In genomic region chr14:21382095-21382494, GRCh38 we compare ENCODE assay signal across 10 cellular contexts. TPM values are rescaled to one million over a fixed set of nuclear protein-coding genes. Genes with fewer than 3 reads are reported as not detected.
DNase-seq lines count a peak whose midpoint lies in the region; ATAC-seq and TF ChIP-seq lines count a peak whose summit lies in the region.
"Had no signal": no experiment of that assay in that cellular context is flagged by ENCODE, and none has a peak within 500 bp of the region (broad histone marks: within the 10 kb centered on the region; RNA-seq: fewer than 3 reads in every experiment).

No MANE protein-coding gene starts in this region.

- H3K14ac ChIP-seq in trophoblast cell (ENCODE audit: low read length), result no peak overlapping the region

- H4K8ac ChIP-seq in trophoblast cell (ENCODE audit: low read depth, low read length), result no peak overlapping the region

- H3K4ac ChIP-seq in trophoblast cell (ENCODE audit: low read depth, low read length), result no peak overlapping the region

- peak overlapping the region; percentile 94 to 99 (median 97); a peak in 17 of 22 replicates for H3K9ac ChIP-seq in BLaER1 treated with 17β-estradiol and CSF1 and Interleukin-3, amounts not matched to agents 10 nM and 100 nM
- no peak overlapping the region for H3K9ac ChIP-seq in trophoblast cell (ENCODE audit: low read length)

- peaks cover 39% of the 10 kb centered on the region for H3K4me1 Mint-ChIP-seq in activated CD4-positive, alpha-beta memory T cell treated with anti-CD3 and anti-CD28 coated beads for 36 hours (ENCODE audit: low read depth)
- H3K4me1 Mint-ChIP-seq in immature natural killer cell, result peaks cover 32 to 66% of the 10 kb centered on the region in 2 donors

- H3K36me3 Mint-ChIP-seq in activated CD4-positive, alpha-beta memory T cell treated with anti-CD3 and anti-CD28 coated beads for 36 hours, result peaks cover 27% of the 10 kb centered on the region
- H3K36me3 Mint-ChIP-seq in immature natural killer cell, result peaks cover 0 to 4% (median 0%) of the 10 kb centered on the region in 3 donors

- no peak overlapping the region for H2AK5ac ChIP-seq in trophoblast cell (ENCODE audit: low read length)

- no peak overlapping the region for H4K12ac ChIP-seq in trophoblast cell (ENCODE audit: low read depth, low read length)

- POLR2A ChIA-PET in HEK293 (lab: Yijun Ruan, JAX), result no interaction called here
- POLR2A ChIA-PET in activated CD4-positive, alpha-beta memory T cell treated with anti-CD3 and anti-CD28 coated beads for 36 hours (lab: Charles Lee), result interaction anchor here (0.9 to 1.7 kb wide), 5 partner anchors 11 to 167 kb away, joined by 4 to 12 read pairs (median 5); partner anchors contain the start of gene METTL3

- TF ChIP-seq CTCF in HEK293 (tag by site-specific recombination; IDR thresholded peaks at IDR 0.05) (no peak), prostate gland (IDR thresholded peaks at IDR 0.05) (no peak)

- no peak for TF ChIP-seq POLR2A in prostate gland (IDR thresholded peaks at IDR 0.05)

- no peaks in the 10 kb centered on the region for H3K27me3 Mint-ChIP-seq in activated CD4-positive, alpha-beta memory T cell treated with anti-CD3 and anti-CD28 coated beads for 36 hours
- peaks cover 11 to 18% (median 16%) of the 10 kb centered on the region in 3 donors for H3K27me3 Mint-ChIP-seq in immature natural killer cell (ENCODE audit: low read depth in 3 of 3)

- H3K27ac ChIP-seq in BLaER1 treated with 17β-estradiol and CSF1 and Interleukin-3, amounts not matched to agents 10 nM and 100 nM, result peak overlapping the region in 2 of 11 experiments; percentile 96 to 98; a peak in 1 of 22 replicates
- H3K27ac ChIP-seq in HEK293 (ENCODE audit: extremely low read depth, low read depth, low read length) (no peak overlapping the region), trophoblast cell (ENCODE audit: low read depth, low read length) (no peak overlapping the region), prostate gland (no peak overlapping the region)

- peak overlapping the region; percentile 95 for H3K4me3 Mint-ChIP-seq in activated CD4-positive, alpha-beta memory T cell treated with anti-CD3 and anti-CD28 coated beads for 36 hours
- H3K4me3 Mint-ChIP-seq in immature natural killer cell, result peak overlapping the region; percentile 96 to 100 (median 97)

- no peak for DNase-seq in activated CD4-positive, alpha-beta memory T cell treated with anti-CD3 and anti-CD28 coated beads for 36 hours
- DNase-seq in immature natural killer cell, result no peak
- no peak for DNase-seq in HK-2 (ENCODE audit: unreplicated experiment)
- DNase-seq in trophoblast cell, result no peak
- DNase-seq in prostate gland (ENCODE audit: low spot score), result no peak
- DNase-seq: effector CD8-positive, alpha-beta T cell had no signal

- peaks cover 30 to 60% (median 48%) of the 10 kb centered on the region in 10 experiments for H3K4me1 ChIP-seq in BLaER1 treated with 17β-estradiol and CSF1 and Interleukin-3, amounts not matched to agents 10 nM and 100 nM
- H3K4me1 ChIP-seq in HEK293 (ENCODE audit: control insufficient read depth, insufficient read depth, low read length) (peaks cover 20% of the 10 kb centered on the region), trophoblast cell (ENCODE audit: control insufficient read depth in 1 of 2, insufficient read depth in 2 of 2, low read length in 2 of 2) (no peaks in the 10 kb centered on the region), prostate gland (replicated peaks) (no peaks in the 10 kb centered on the region)

- H3K18ac ChIP-seq in trophoblast cell (ENCODE audit: low read length), result no peak overlapping the region

- intact Hi-C loops in activated CD4-positive, alpha-beta memory T cell treated with anti-CD3 and anti-CD28 coated beads for 36 hours (cut with micrococcal nuclease), result loop anchor here (5.0 kb wide), 2 partner anchors 150 to 165 kb away; no protein-coding TSS in a partner anchor
- intact Hi-C loops in prostate gland (cut with DNase I), result loop anchor here (10.0 kb wide), 1 partner anchor 277 kb away; the partner anchor contains the start of gene TMEM253

- H3K79me2 ChIP-seq in trophoblast cell (ENCODE audit: control insufficient read depth, insufficient read depth, low read length, poor library complexity), result peaks cover 15% of the 10 kb centered on the region

- CTCF ChIA-PET in HEK293 (lab: Yijun Ruan, JAX), result interaction anchor here (0.6 to 1.6 kb wide), 2 partner anchors 185 to 367 kb away, joined by 3 read pairs; no protein-coding TSS in a partner anchor
- CTCF ChIA-PET in activated CD4-positive, alpha-beta memory T cell treated with anti-CD3 and anti-CD28 coated beads for 36 hours (lab: Charles Lee), result interaction anchor here (0.9 kb wide), 1 partner anchor 95 kb away, joined by 3 read pairs; no protein-coding TSS in a partner anchor

- no peaks in the 10 kb centered on the region for H3K27me3 ChIP-seq in BLaER1 treated with 17β-estradiol and CSF1 and Interleukin-3, amounts not matched to agents 10 nM and 100 nM
- no peaks in the 10 kb centered on the region for H3K27me3 ChIP-seq in trophoblast cell (ENCODE audit: insufficient read depth, low read length)
- no peaks in the 10 kb centered on the region for H3K27me3 ChIP-seq in prostate gland (replicated peaks; ENCODE audit: insufficient read depth)

- H3K4me2 ChIP-seq in BLaER1 treated with 17β-estradiol and CSF1 and Interleukin-3, amounts not matched to agents 10 nM and 100 nM, result peak overlapping the region; percentile 83 to 94 (median 89); a peak in 21 of 22 replicates
- H3K4me2 ChIP-seq in trophoblast cell (ENCODE audit: low read length), result no peak overlapping the region

- no peak for ATAC-seq in HG03442 (IDR thresholded peaks at IDR 0.05; ENCODE audit: unreplicated experiment)

- peak overlapping the region; percentile 98 for H3K27ac Mint-ChIP-seq in activated CD4-positive, alpha-beta memory T cell treated with anti-CD3 and anti-CD28 coated beads for 36 hours
- peak overlapping the region; percentile 65 to 99 (median 90) for H3K27ac Mint-ChIP-seq in immature natural killer cell

- H2BK5ac ChIP-seq in trophoblast cell (ENCODE audit: low read depth, low read length, poor library complexity), result no peak overlapping the region

- H2AFZ ChIP-seq in trophoblast cell (ENCODE audit: insufficient read depth, low read length, poor library complexity), result no peak overlapping the region

- H3K23ac ChIP-seq in trophoblast cell (ENCODE audit: low read length), result no peak overlapping the region

- peak overlapping the region in 9 of 10 experiments; percentile 76 to 91 (median 88); a peak in 15 of 20 replicates for H3K4me3 ChIP-seq in BLaER1 treated with 17β-estradiol and CSF1 and Interleukin-3, amounts not matched to agents 10 nM and 100 nM
- H3K4me3 ChIP-seq in HEK293 (ENCODE audit: low read depth, low read length) (peak overlapping the region; percentile 89), trophoblast cell (ENCODE audit: low read depth, low read length) (no peak overlapping the region), prostate gland (no peak overlapping the region)
- H3K4me3 ChIP-seq: lung had no signal

- peaks cover 9% of the 10 kb centered on the region for H3K79me1 ChIP-seq in trophoblast cell (ENCODE audit: low read length)

- no peak overlapping the region for H4K91ac ChIP-seq in trophoblast cell (ENCODE audit: low read depth, low read length)

- no peak overlapping the region for H2BK12ac ChIP-seq in trophoblast cell (ENCODE audit: low read length)

- H3K9me3 Mint-ChIP-seq in activated CD4-positive, alpha-beta memory T cell treated with anti-CD3 and anti-CD28 coated beads for 36 hours, result no peaks in the 10 kb centered on the region
- no peaks in the 10 kb centered on the region for H3K9me3 Mint-ChIP-seq in immature natural killer cell

- H3K36me3 ChIP-seq in BLaER1 treated with 17β-estradiol and CSF1 and Interleukin-3, amounts not matched to agents 10 nM and 100 nM, result peaks cover 28 to 71% (median 55%) of the 10 kb centered on the region in 11 experiments
- H3K36me3 ChIP-seq in HEK293 (ENCODE audit: control insufficient read depth in 2 of 2, insufficient read depth in 1 of 2, low read length in 2 of 2) (peaks cover 48 to 54% of the 10 kb centered on the region in 2 experiments), trophoblast cell (ENCODE audit: control insufficient read depth in 1 of 2, insufficient read depth in 2 of 2, low read length in 2 of 2) (peaks cover 12% of the 10 kb centered on the region in 2 experiments), prostate gland (no peaks in the 10 kb centered on the region)

- H2BK120ac ChIP-seq in trophoblast cell (ENCODE audit: insufficient read depth, low read length, poor library complexity), result no peak overlapping the region

- peaks cover 36 to 60% (median 52%) of the 10 kb centered on the region in 11 experiments; a peak in 21 of 22 replicates for H4K20me1 ChIP-seq in BLaER1 treated with 17β-estradiol and CSF1 and Interleukin-3, amounts not matched to agents 10 nM and 100 nM

- no peaks in the 10 kb centered on the region for H3K9me3 ChIP-seq in BLaER1 treated with 17β-estradiol and CSF1 and Interleukin-3, amounts not matched to agents 10 nM and 100 nM (replicated peaks in 1 of 11)
- no peaks in the 10 kb centered on the region for H3K9me3 ChIP-seq in HEK293 (ENCODE audit: control insufficient read depth, insufficient read depth, low read depth, low read length)
- H3K9me3 ChIP-seq in trophoblast cell (ENCODE audit: insufficient read depth, low read depth, low read length), result no peaks in the 10 kb centered on the region
- no peaks in the 10 kb centered on the region for H3K9me3 ChIP-seq in prostate gland

TF ChIP-seq in HEK293, 187 proteins besides CTCF, POLR2A, EP300 and RAD21 (continues in another document):
- no peak for TF ChIP-seq ZNF701 (tag by site-specific recombination; IDR thresholded peaks at IDR 0.05)
- TF ChIP-seq ZBTB17 (tag by site-specific recombination; IDR thresholded peaks at IDR 0.05), result no peak
- TF ChIP-seq ZNF211 (tag by site-specific recombination; IDR thresholded peaks at IDR 0.05; ENCODE audit: low read depth), result no peak
- TF ChIP-seq, protein P1, sequence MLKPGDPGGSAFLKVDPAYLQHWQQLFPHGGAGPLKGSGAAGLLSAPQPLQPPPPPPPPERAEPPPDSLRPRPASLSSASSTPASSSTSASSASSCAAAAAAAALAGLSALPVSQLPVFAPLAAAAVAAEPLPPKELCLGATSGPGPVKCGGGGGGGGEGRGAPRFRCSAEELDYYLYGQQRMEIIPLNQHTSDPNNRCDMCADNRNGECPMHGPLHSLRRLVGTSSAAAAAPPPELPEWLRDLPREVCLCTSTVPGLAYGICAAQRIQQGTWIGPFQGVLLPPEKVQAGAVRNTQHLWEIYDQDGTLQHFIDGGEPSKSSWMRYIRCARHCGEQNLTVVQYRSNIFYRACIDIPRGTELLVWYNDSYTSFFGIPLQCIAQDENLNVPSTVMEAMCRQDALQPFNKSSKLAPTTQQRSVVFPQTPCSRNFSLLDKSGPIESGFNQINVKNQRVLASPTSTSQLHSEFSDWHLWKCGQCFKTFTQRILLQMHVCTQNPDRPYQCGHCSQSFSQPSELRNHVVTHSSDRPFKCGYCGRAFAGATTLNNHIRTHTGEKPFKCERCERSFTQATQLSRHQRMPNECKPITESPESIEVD (tag by site-specific recombination; IDR thresholded peaks at IDR 0.05), result peak; percentile 66
- TF ChIP-seq ZNF560 (tag by site-specific recombination; IDR thresholded peaks at IDR 0.05; ENCODE audit: borderline replicate concordance), result no peak

RNA-seq across cellular contexts. Expression of gene SUPT16H, which starts 1.7 kb away (rescaled TPM):
- 100 to 1,000 TPM; 156 to 158 TPM for total RNA-seq in activated CD4-positive, alpha-beta memory T cell treated with anti-CD3 and anti-CD28 coated beads for 36 hours
- 10 to 100 TPM; 43.2 to 91.2 (median 59.3) TPM for polyA plus RNA-seq in immature natural killer cell
- polyA plus RNA-seq in trophoblast cell (2013), result 68.9 and 73.1 TPM in 2 replicates
- total RNA-seq in prostate gland, result 10 to 100 TPM; 50.3 to 83.2 TPM

Comparison
In these comparisons a context has a peak if more than half of its experiments do, and no peak if none do; other contexts are left out.
1. H3K4me3 ChIP-seq: peak in BLaER1 treated with 17β-estradiol and CSF1 and Interleukin-3, amounts not matched to agents 10 nM and 100 nM (9 of 10) and HEK293 (single experiment); none in trophoblast cell (single experiment) and prostate gland (0 of 2).